Comparison of ENCODE assay signal across 12 cellular contexts in genomic region chr9:88531920-88532319, GRCh38. TPM values are rescaled to one million over a fixed set of nuclear protein-coding genes. Genes with fewer than 3 reads are reported as not detected.
A peak's percentile ranks its signal among the peaks of the same experiment; 100 is the strongest.
DNase-seq lines count a peak whose midpoint lies in the region; FAIRE-seq and TF ChIP-seq lines count a peak whose summit lies in the region.
"Had no signal": no experiment of that assay in that cellular context is flagged by ENCODE, and none has a peak within 500 bp of the region (broad histone marks: within the 10 kb centered on the region; RNA-seq: fewer than 3 reads in every experiment).

No MANE protein-coding gene starts in this region.

- peak; percentile 53 for DNase-seq in astrocyte of the hippocampus (ENCODE audit: low read depth, low spot score)
- peak; percentile 49 for DNase-seq in iPS-NIHi11 (ENCODE audit: low spot score)
- no peak for DNase-seq in effector CD8-positive, alpha-beta T cell (lab: John Stamatoyannopoulos, UW)
- DNase-seq in GM19239 (ENCODE audit: insufficient read length, low spot score): no peak
- no peak for DNase-seq in DMS153 treated with DMSO at 0.1 percent for 48 hours (lab: John Stamatoyannopoulos, UW; ENCODE audit: unreplicated experiment)
- DNase-seq: activated CD4-positive, alpha-beta T cell treated with anti-CD3 and anti-CD28 coated beads, Interleukin-2, amount 50 U/mL, for 1 hour; NCI-H2029 had no signal

- CTCF ChIA-PET in HEK293 (lab: Yijun Ruan, JAX): interaction anchor here (0.6 to 1.6 kb wide), 2 partner anchors 11 to 339 kb away, joined by 3 to 5 read pairs; no protein-coding TSS in a partner anchor

- no peaks in the 10 kb centered on the region for H3K36me3 ChIP-seq in HEK293 (ENCODE audit: control insufficient read depth in 2 of 2, insufficient read depth in 1 of 2, low read length in 2 of 2)
- no peaks in the 10 kb centered on the region for H3K36me3 ChIP-seq in skeletal muscle satellite cell (ENCODE audit: insufficient read depth, low read length)
- H3K36me3 ChIP-seq: left ventricle myocardium inferior, ovary had no signal

- H3K4me3 ChIP-seq in HEK293 (ENCODE audit: low read depth, low read length) (no peak overlapping the region), skeletal muscle satellite cell (ENCODE audit: low read length) (peak overlapping the region; percentile 81)
- H3K4me3 ChIP-seq: left ventricle myocardium inferior, ovary had no signal

- TF ChIP-seq CTCF in HEK293 (tag by site-specific recombination; IDR thresholded peaks at IDR 0.05): no peak

- H3K27ac ChIP-seq in HEK293 (ENCODE audit: extremely low read depth, low read depth, low read length): no peak overlapping the region
- H3K27ac ChIP-seq: left ventricle myocardium inferior, ovary had no signal

- peak overlapping the region; percentile 80 for H3K9ac ChIP-seq in skeletal muscle satellite cell (ENCODE audit: low read depth, low read length)

- peak overlapping the region; percentile 92 for H3K4me2 ChIP-seq in skeletal muscle satellite cell (ENCODE audit: low read length)

- no peaks in the 10 kb centered on the region for H3K4me1 ChIP-seq in HEK293 (ENCODE audit: control insufficient read depth, insufficient read depth, low read length)
- peaks cover 70% of the 10 kb centered on the region for H3K4me1 ChIP-seq in skeletal muscle satellite cell (ENCODE audit: control insufficient read depth, insufficient read depth, low read length)

- FAIRE-seq in GM19239 (lab: Jason Lieb, UNC): no peak

- POLR2A ChIA-PET in HEK293 (lab: Yijun Ruan, JAX): no interaction called here

- H3K27me3 ChIP-seq in skeletal muscle satellite cell (ENCODE audit: control insufficient read depth, insufficient read depth, low read length): no peaks in the 10 kb centered on the region
- H3K27me3 ChIP-seq: ovary had no signal

- H3K9me3 ChIP-seq in HEK293 (ENCODE audit: control insufficient read depth, insufficient read depth, low read depth, low read length) (no peaks in the 10 kb centered on the region), skeletal muscle satellite cell (replicated peaks; ENCODE audit: low read length) (no peaks in the 10 kb centered on the region)
- H3K9me3 ChIP-seq: left ventricle myocardium inferior, ovary had no signal

TF ChIP-seq in HEK293, 187 proteins besides CTCF, POLR2A, EP300 and RAD21:
- TF ChIP-seq ZNF133 (tag by site-specific recombination; IDR thresholded peaks at IDR 0.05) (no peak), ZNF10 (tag by site-specific recombination; IDR thresholded peaks at IDR 0.05) (peak; percentile 52; the same call in 1 of the 2 replicates), ZBTB48 (tag by site-specific recombination; IDR thresholded peaks at IDR 0.05) (no peak)

RNA-seq across cellular contexts. Expression of gene NXNL2, which starts 3.1 kb away (rescaled TPM):
- not detected in 2 replicates for total RNA-seq in skeletal muscle satellite cell (2012; rRNA removed)
- total RNA-seq: activated T-helper 17 cell treated with anti-CD3 and anti-CD28 coated beads, Interleukin-2, amount 50 U/mL, for 72 hours had no signal

Comparison
In these comparisons a context has a peak if more than half of its experiments do, and no peak if none do; other contexts are left out.
1. DNase-seq: peak in astrocyte of the hippocampus (single experiment) and iPS-NIHi11 (single experiment); none in effector CD8-positive, alpha-beta T cell (single experiment), GM19239 (single experiment) and DMS153 treated with DMSO at 0.1 percent for 48 hours (single experiment).